In genomic region chr2:46335404-46335965, GRCh38 we compare ENCODE assay signal across 8 cellular contexts. TPM values are rescaled to one million over a fixed set of nuclear protein-coding genes. Genes with fewer than 3 reads are reported as not detected.
DNase-seq lines count a peak whose midpoint lies in the region; ATAC-seq and TF ChIP-seq lines count a peak whose summit lies in the region.

No MANE protein-coding gene starts in this region.

- H3K27ac ChIP-seq in adipose tissue (ENCODE audit: low read depth, low read length) (peak overlapping the region; percentile 48), heart right ventricle (peak overlapping the region; percentile 41 to 91 (median 85)), prostate gland (peak overlapping the region; percentile 69 to 77)

- ATAC-seq in heart right ventricle: peak in 7 of 8 donors; percentile 16 to 55 (median 39)
- ATAC-seq in GM21529 (IDR thresholded peaks at IDR 0.05; ENCODE audit: unreplicated experiment): no peak

- peak overlapping the region in 8 of 10 donors; percentile 8 to 49 (median 42) for H3K4me3 ChIP-seq in heart right ventricle
- H3K4me3 ChIP-seq in prostate gland: peak overlapping the region in 1 of 2 donors; percentile 13

- 8 to 38% (median 22%) methylated on average over 15 of the region's 15 CpGs for WGBS in adipose tissue, 3 donors
- WGBS in heart right ventricle, 2 donors: 4 to 8% methylated on average over 15 of the region's 15 CpGs
- WGBS in prostate gland: 25% methylated on average over 15 of the region's 15 CpGs

- peak; percentile 40 for DNase-seq in DMS79 (lab: John Stamatoyannopoulos, UW)
- peak in 1 of 2 donors; percentile 62 for DNase-seq in heart right ventricle
- DNase-seq in prostate gland (ENCODE audit: low spot score): no peak
- no peak for DNase-seq in NCI-H2196 treated with DMSO at 0.1 percent for 48 hours (lab: John Stamatoyannopoulos, UW; ENCODE audit: unreplicated experiment)
- DNase-seq in NCI-H2081 treated with DMSO at 0.1 percent for 48 hours (lab: John Stamatoyannopoulos, UW): no peak
- DNase-seq in activated effector memory CD4-positive, alpha-beta T cell treated with anti-CD3 and anti-CD28 coated beads, Interleukin-2, amount 50 U/mL, for 16 hours: no peak

- H3K27me3 ChIP-seq in heart right ventricle (no peaks in the 10 kb centered on the region), prostate gland (replicated peaks; ENCODE audit: insufficient read depth) (no peaks in the 10 kb centered on the region)

- intact Hi-C loops in heart right ventricle (cut with DNase I): loop anchor here in 6 of 10 donors (2.0 to 5.0 kb wide), 3 partner anchors 29 to 38 kb away; partner anchors contain the start of gene EPAS1 (in 3 of the 6)
- intact Hi-C loops in prostate gland (cut with DNase I): loop anchor here (5.0 kb wide), 1 partner anchor 38 kb away; the partner anchor contains the start of gene EPAS1

- H3K9me3 ChIP-seq in heart right ventricle (no peaks in the 10 kb centered on the region), prostate gland (no peaks in the 10 kb centered on the region)

- no peak for TF ChIP-seq POLR2A in prostate gland (IDR thresholded peaks at IDR 0.05)

- TF ChIP-seq CTCF in heart right ventricle (IDR thresholded peaks at IDR 0.05) (no peak), prostate gland (IDR thresholded peaks at IDR 0.05) (no peak)

- H3K36me3 ChIP-seq in heart right ventricle (no peaks in the 10 kb centered on the region), prostate gland (no peaks in the 10 kb centered on the region)

- H3K4me1 ChIP-seq in heart right ventricle (peaks cover 66 to 100% (median 98%) of the 10 kb centered on the region in 9 donors), prostate gland (replicated peaks) (peaks cover 14% of the 10 kb centered on the region)

RNA-seq across cellular contexts. Expression of gene EPAS1, which starts 38.3 kb away (rescaled TPM):
- polyA plus RNA-seq in adipose tissue (100 to 1,000 TPM in 2 of 3 donors, 10 to 100 TPM in 1; 48.1 to 314 (median 202) TPM), heart right ventricle (100 to 1,000 TPM; 112 to 119 TPM)
- total RNA-seq in heart right ventricle (100 to 1,000 TPM; 176 to 415 (median 210) TPM), prostate gland (100 to 1,000 TPM; 109 to 356 TPM)
